Comparison of ENCODE assay signal across 13 cellular contexts in genomic region chr22:38173156-38173906, GRCh38. TPM values are rescaled to one million over a fixed set of nuclear protein-coding genes. Genes with fewer than 3 reads are reported as not detected.
DNase-seq lines count a peak whose midpoint lies in the region; ATAC-seq and TF ChIP-seq lines count a peak whose summit lies in the region.
"Had no signal": no experiment of that assay in that cellular context is flagged by ENCODE, and none has a peak within 500 bp of the region (broad histone marks: within the 10 kb centered on the region; RNA-seq: fewer than 3 reads in every experiment).

No MANE protein-coding gene starts in this region.

- H3K27ac Mint-ChIP-seq in activated T-cell treated with anti-CD3 and anti-CD28 coated beads, Interleukin-2, amount 50 U/mL, for 72 hours = no peak overlapping the region
- peak overlapping the region; percentile 86 for H3K27ac Mint-ChIP-seq in activated CD8-positive, alpha-beta T cell treated with anti-CD3 and anti-CD28 coated beads for 36 hours
- peak overlapping the region; percentile 13 for H3K27ac Mint-ChIP-seq in stimulated activated memory B cell treated with anti-CD40 and anti-IgM and Interleukin-4, amounts not matched to agents 10 μg/mL and 1 μg/mL and 100 μg/mL, for 72 hours
- H3K27ac Mint-ChIP-seq: activated T-helper 2 cell treated with anti-CD3 and anti-CD28 coated beads, Interferon-gamma antibody, Interleukin-2, Interleukin-4, amounts not matched to agents 10 μg/mL and 5 μg/mL and 100 μg/mL, durations not matched to agents 14 hours and 24 hours and 36 hours had no signal

- no peaks in the 10 kb centered on the region for H3K27me3 ChIP-seq in esophagus squamous epithelium

- H3K4me1 ChIP-seq in esophagus squamous epithelium = peaks cover 25 to 69% (median 48%) of the 10 kb centered on the region in 3 donors

- no peaks in the 10 kb centered on the region for H3K36me3 Mint-ChIP-seq in activated T-cell treated with anti-CD3 and anti-CD28 coated beads, Interleukin-2, amount 50 U/mL, for 72 hours (ENCODE audit: insufficient read depth in 2 of 2)
- peaks cover 6% of the 10 kb centered on the region for H3K36me3 Mint-ChIP-seq in activated CD8-positive, alpha-beta T cell treated with anti-CD3 and anti-CD28 coated beads for 36 hours (ENCODE audit: low read depth)
- H3K36me3 Mint-ChIP-seq in stimulated activated memory B cell treated with anti-CD40 and anti-IgM and Interleukin-4, amounts not matched to agents 10 μg/mL and 1 μg/mL and 100 μg/mL, for 72 hours = peaks cover 22% of the 10 kb centered on the region

- TF ChIP-seq POLR2A in esophagus squamous epithelium (IDR thresholded peaks at IDR 0.05) = no peak

- peaks cover 0 to 10% (median 0%) of the 10 kb centered on the region in 3 donors for H3K36me3 ChIP-seq in esophagus squamous epithelium

- no peaks in the 10 kb centered on the region for H3K9me3 ChIP-seq in esophagus squamous epithelium

- no peaks in the 10 kb centered on the region for H3K27me3 Mint-ChIP-seq in activated T-cell treated with anti-CD3 and anti-CD28 coated beads, Interleukin-2, amount 50 U/mL, for 72 hours (ENCODE audit: low read depth)
- no peaks in the 10 kb centered on the region for H3K27me3 Mint-ChIP-seq in activated CD8-positive, alpha-beta T cell treated with anti-CD3 and anti-CD28 coated beads for 36 hours
- no peaks in the 10 kb centered on the region for H3K27me3 Mint-ChIP-seq in stimulated activated memory B cell treated with anti-CD40 and anti-IgM and Interleukin-4, amounts not matched to agents 10 μg/mL and 1 μg/mL and 100 μg/mL, for 72 hours

- no peak overlapping the region for H3K4me3 ChIP-seq in esophagus squamous epithelium

- DNase-seq in activated T-cell treated with anti-CD3 and anti-CD28 coated beads, Interleukin-2, amount 50 U/mL, for 72 hours = no peak
- no peak for DNase-seq in activated T-cell treated with anti-CD3 and anti-CD28 coated beads, Interleukin-2, amount 50 U/mL, for 48 hours
- no peak for DNase-seq in activated CD8-positive, alpha-beta T cell treated with anti-CD3 and anti-CD28 coated beads for 36 hours
- DNase-seq in esophagus squamous epithelium (lab: John Stamatoyannopoulos, UW) (no peak), pons (ENCODE audit: low spot score) (no peak), ecto neural progenitor cell (ENCODE audit: low spot score) (no peak)
- DNase-seq: GOT3, NCI-H1417 treated with DMSO at 0.1 percent for 48 hours, NCI-H526 treated with DMSO at 0.1 percent for 48 hours, SIG-M5 had no signal

- peak overlapping the region; percentile 54 to 80 (median 75) for H3K27ac ChIP-seq in esophagus squamous epithelium

- ATAC-seq in activated T-cell treated with anti-CD3 and anti-CD28 coated beads, Interleukin-2, amount 50 U/mL, for 72 hours (replicated peaks in 1 of 2) = no peak
- ATAC-seq in activated CD8-positive, alpha-beta T cell treated with anti-CD3 and anti-CD28 coated beads for 36 hours = no peak
- no peak for ATAC-seq in stimulated activated memory B cell treated with anti-CD40 and anti-IgM and Interleukin-4, amounts not matched to agents 10 μg/mL and 1 μg/mL and 100 μg/mL, for 72 hours
- no peak for ATAC-seq in GM18498 (IDR thresholded peaks at IDR 0.05; ENCODE audit: unreplicated experiment)

- H3K4me3 Mint-ChIP-seq in activated T-cell treated with anti-CD3 and anti-CD28 coated beads, Interleukin-2, amount 50 U/mL, for 72 hours = peak overlapping the region; percentile 57 to 65
- H3K4me3 Mint-ChIP-seq in activated CD8-positive, alpha-beta T cell treated with anti-CD3 and anti-CD28 coated beads for 36 hours = no peak overlapping the region
- H3K4me3 Mint-ChIP-seq in stimulated activated memory B cell treated with anti-CD40 and anti-IgM and Interleukin-4, amounts not matched to agents 10 μg/mL and 1 μg/mL and 100 μg/mL, for 72 hours = no peak overlapping the region

- intact Hi-C loops in activated CD8-positive, alpha-beta T cell treated with anti-CD3 and anti-CD28 coated beads for 36 hours (cut with micrococcal nuclease) = no loop called here
- intact Hi-C loops in esophagus squamous epithelium (cut with DNase I) = no loop called here

- POLR2A ChIA-PET in activated CD8-positive, alpha-beta T cell treated with anti-CD3 and anti-CD28 coated beads for 36 hours (lab: Charles Lee) = interaction anchor here (1.2 kb wide), 1 partner anchor 20 kb away, joined by 3 read pairs; no protein-coding TSS in a partner anchor

- no peak for TF ChIP-seq CTCF in activated CD8-positive, alpha-beta T cell treated with anti-CD3 and anti-CD28 coated beads for 36 hours (IDR thresholded peaks at IDR 0.05)
- TF ChIP-seq CTCF in esophagus squamous epithelium (IDR thresholded peaks at IDR 0.05) = no peak

- CTCF ChIA-PET in activated CD8-positive, alpha-beta T cell treated with anti-CD3 and anti-CD28 coated beads for 36 hours (lab: Charles Lee) = no interaction called here

- 81 to 85% methylated on average over 8 of the region's 11 CpGs for WGBS in esophagus squamous epithelium, 2 donors

- H3K9me3 Mint-ChIP-seq in activated T-cell treated with anti-CD3 and anti-CD28 coated beads, Interleukin-2, amount 50 U/mL, for 72 hours = no peaks in the 10 kb centered on the region
- no peaks in the 10 kb centered on the region for H3K9me3 Mint-ChIP-seq in activated CD8-positive, alpha-beta T cell treated with anti-CD3 and anti-CD28 coated beads for 36 hours
- no peaks in the 10 kb centered on the region for H3K9me3 Mint-ChIP-seq in stimulated activated memory B cell treated with anti-CD40 and anti-IgM and Interleukin-4, amounts not matched to agents 10 μg/mL and 1 μg/mL and 100 μg/mL, for 72 hours
- H3K9me3 Mint-ChIP-seq: activated T-helper 2 cell treated with anti-CD3 and anti-CD28 coated beads, Interferon-gamma antibody, Interleukin-2, Interleukin-4, amounts not matched to agents 10 μg/mL and 5 μg/mL and 100 μg/mL, durations not matched to agents 14 hours and 24 hours and 36 hours had no signal

- peaks cover 56% of the 10 kb centered on the region for H3K4me1 Mint-ChIP-seq in activated T-cell treated with anti-CD3 and anti-CD28 coated beads, Interleukin-2, amount 50 U/mL, for 72 hours (ENCODE audit: low read depth)
- H3K4me1 Mint-ChIP-seq in activated CD8-positive, alpha-beta T cell treated with anti-CD3 and anti-CD28 coated beads for 36 hours (ENCODE audit: low read depth) = peaks cover 49% of the 10 kb centered on the region
- H3K4me1 Mint-ChIP-seq in stimulated activated memory B cell treated with anti-CD40 and anti-IgM and Interleukin-4, amounts not matched to agents 10 μg/mL and 1 μg/mL and 100 μg/mL, for 72 hours = peaks cover 39% of the 10 kb centered on the region

RNA-seq across cellular contexts. Expression of gene PLA2G6, which starts 8.3 kb away (rescaled TPM):
- 100 to 1,000 TPM in 1 of 2 donors, 10 to 100 TPM in 1; 87.5 to 102 TPM for total RNA-seq in activated T-cell treated with anti-CD3 and anti-CD28 coated beads, Interleukin-2, amount 50 U/mL, for 72 hours
- 10 to 100 TPM; 52.4 to 53.6 TPM for total RNA-seq in activated CD8-positive, alpha-beta T cell treated with anti-CD3 and anti-CD28 coated beads for 36 hours
- 10 to 100 TPM; 12.9 to 24.2 (median 14.2) TPM for total RNA-seq in esophagus squamous epithelium

RNA-seq across cellular contexts. Expression of gene MAFF, which starts 28.5 kb away (rescaled TPM):
- total RNA-seq in activated T-cell treated with anti-CD3 and anti-CD28 coated beads, Interleukin-2, amount 50 U/mL, for 72 hours = 10 to 100 TPM; 15.6 to 20.3 TPM
- 10 to 100 TPM; 12.5 to 13.7 TPM for total RNA-seq in activated CD8-positive, alpha-beta T cell treated with anti-CD3 and anti-CD28 coated beads for 36 hours
- 10 to 100 TPM; 19.4 to 51.6 (median 40.5) TPM for total RNA-seq in esophagus squamous epithelium

Comparison
In these comparisons a context has a peak if more than half of its experiments do, and no peak if none do; other contexts are left out.
1. H3K4me3 Mint-ChIP-seq: peak in activated T-cell treated with anti-CD3 and anti-CD28 coated beads, Interleukin-2, amount 50 U/mL, for 72 hours (2 of 2); none in activated CD8-positive, alpha-beta T cell treated with anti-CD3 and anti-CD28 coated beads for 36 hours (single experiment) and stimulated activated memory B cell treated with anti-CD40 and anti-IgM and Interleukin-4, amounts not matched to agents 10 μg/mL and 1 μg/mL and 100 μg/mL, for 72 hours (single experiment).